In genomic region chr11:78742430-78742829, GRCh38 we compare ENCODE assay signal across 11 cellular contexts.
DNase-seq lines count a peak whose midpoint lies in the region; ATAC-seq and TF ChIP-seq lines count a peak whose summit lies in the region.
"Had no signal": no experiment of that assay in that cellular context is flagged by ENCODE, and none has a peak within 500 bp of the region (broad histone marks: within the 10 kb centered on the region; RNA-seq: fewer than 3 reads in every experiment).

No MANE protein-coding gene starts in this region.

- intact Hi-C loops in left ventricle myocardium superior (cut with micrococcal nuclease) = no loop called here

- POLR2A ChIA-PET in RWPE1 (lab: Yijun Ruan, JAX; ENCODE audit: low non-redundant PET) = no interaction called here

- in situ Hi-C loops in ACHN (cut with HindIII; ENCODE audit: low pct_ligation_motif_present, low pct_unique_long_range_greater_than_20kb, low sequenced_read_pairs) = no loop called here

- TF ChIP-seq CTCF in RWPE1 (conservative IDR thresholded peaks at IDR 0.05; ENCODE audit: low read depth) = no peak

- peak overlapping the region; percentile 51 for H3K27ac ChIP-seq in RWPE1
- H3K27ac ChIP-seq: adrenal gland, upper lobe of left lung had no signal

- ATAC-seq in left ventricle myocardium superior (peak; percentile 96), GM18498 (IDR thresholded peaks at IDR 0.05; ENCODE audit: unreplicated experiment) (no peak), GM21360 (IDR thresholded peaks at IDR 0.05; ENCODE audit: unreplicated experiment) (no peak), GM21367 (IDR thresholded peaks at IDR 0.05; ENCODE audit: unreplicated experiment) (no peak)

- DNase-seq in ACHN (peak; percentile 82), NCI-H1105 treated with DMSO at 0.1 percent for 48 hours (lab: John Stamatoyannopoulos, UW) (peak; percentile 98), RWPE1 (ENCODE audit: low spot score) (peak; percentile 11), left ventricle myocardium superior (peak; percentile 79), CD1c-positive myeloid dendritic cell (ENCODE audit: extremely low spot score) (no peak)
- DNase-seq: activated CD4-positive, alpha-beta T cell treated with anti-CD3 and anti-CD28 coated beads, Interleukin-2, amount 50 U/mL, for 48 hours had no signal

- CTCF ChIA-PET in RWPE1 (lab: Yijun Ruan, JAX) = interaction anchor here (0.6 kb wide), 2 partner anchors 66 to 478 kb away, joined by 3 read pairs; no protein-coding TSS in a partner anchor
